1 cellular context compared by ENCODE assay signal in the genomic region with DNA sequence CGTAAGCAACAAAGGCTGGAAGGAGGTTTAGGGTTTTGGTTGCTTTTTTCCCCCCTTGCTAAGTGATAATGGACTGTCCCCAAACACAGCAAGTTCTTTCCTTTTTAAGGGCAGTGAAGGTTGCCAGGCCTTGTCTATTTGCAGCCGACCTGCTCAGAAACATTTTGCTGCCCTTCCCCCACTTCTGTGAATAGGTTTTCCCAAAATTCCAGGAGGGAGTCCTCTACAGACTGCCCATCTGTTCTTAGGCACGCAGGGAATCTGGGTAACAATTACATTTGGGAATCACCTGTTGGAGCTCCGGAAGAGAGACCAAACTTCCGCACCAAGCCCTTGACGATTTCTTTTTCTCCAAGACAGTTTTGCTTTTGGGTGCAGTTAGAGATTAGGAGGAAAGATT.
TF ChIP-seq lines count a peak whose summit lies in the region.

No MANE protein-coding gene starts in this region.

TF ChIP-seq in H1, 55 proteins besides CTCF, POLR2A, EP300 and RAD21:
- TF ChIP-seq SP2 (IDR thresholded peaks at IDR 0.05; ENCODE audit: low read length) (no peak), TEAD4 (IDR thresholded peaks at IDR 0.05; ENCODE audit: low read depth, low read length) (no peak), HDAC6 (IDR thresholded peaks at IDR 0.05; ENCODE audit: low read depth, low read length) (no peak), SIN3A (conservative IDR thresholded peaks at IDR 0.05 in 1 of 2, IDR thresholded peaks at IDR 0.05 in 1 of 2; ENCODE audit: low read depth in 1 of 2, low read length in 2 of 2) (no peak), PHF8 (conservative IDR thresholded peaks at IDR 0.05; ENCODE audit: low read depth, low read length) (no peak), TCF12 (IDR thresholded peaks at IDR 0.05; ENCODE audit: low read depth, low read length) (no peak)
- TF ChIP-seq, protein P1, sequence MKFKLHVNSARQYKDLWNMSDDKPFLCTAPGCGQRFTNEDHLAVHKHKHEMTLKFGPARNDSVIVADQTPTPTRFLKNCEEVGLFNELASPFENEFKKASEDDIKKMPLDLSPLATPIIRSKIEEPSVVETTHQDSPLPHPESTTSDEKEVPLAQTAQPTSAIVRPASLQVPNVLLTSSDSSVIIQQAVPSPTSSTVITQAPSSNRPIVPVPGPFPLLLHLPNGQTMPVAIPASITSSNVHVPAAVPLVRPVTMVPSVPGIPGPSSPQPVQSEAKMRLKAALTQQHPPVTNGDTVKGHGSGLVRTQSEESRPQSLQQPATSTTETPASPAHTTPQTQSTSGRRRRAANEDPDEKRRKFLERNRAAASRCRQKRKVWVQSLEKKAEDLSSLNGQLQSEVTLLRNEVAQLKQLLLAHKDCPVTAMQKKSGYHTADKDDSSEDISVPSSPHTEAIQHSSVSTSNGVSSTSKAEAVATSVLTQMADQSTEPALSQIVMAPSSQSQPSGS (IDR thresholded peaks at IDR 0.05; ENCODE audit: low read length): no peak
TF ChIP-seq in H1: peak in this region for 0.
